Comparison of ENCODE assay signal across 17 cellular contexts in the genomic region with DNA sequence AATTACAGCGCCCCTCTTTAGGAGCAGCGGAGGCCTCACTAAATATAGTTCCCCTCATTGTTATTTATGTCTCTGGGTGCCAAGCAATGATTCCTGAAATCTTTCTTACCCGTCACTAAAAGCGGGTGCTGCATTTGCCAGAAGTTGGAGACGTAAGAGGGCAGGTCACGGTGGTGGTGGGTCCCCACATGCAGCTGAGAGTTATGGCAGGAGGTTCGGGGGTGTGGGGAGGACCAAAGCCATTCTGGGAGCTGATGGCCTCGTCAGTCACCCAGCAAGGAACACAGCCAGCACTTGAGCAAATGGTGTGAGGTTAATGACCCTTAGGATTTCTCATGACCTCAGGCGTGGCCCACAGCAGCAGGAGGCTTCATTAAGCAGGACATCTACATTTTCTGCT.
"Had no signal": no experiment of that assay in that cellular context is flagged by ENCODE, and none has a peak within 500 bp of the region (broad histone marks: within the 10 kb centered on the region; RNA-seq: fewer than 3 reads in every experiment).

No MANE protein-coding gene starts in this region.

- H3K9me3 ChIP-seq: SK-N-SH had no signal

- DNase-seq: KBM-7, MV-4-11, NCI-H1092, NCI-H1105 treated with DMSO at 0.1 percent for 48 hours, NCI-H1417 treated with DMSO at 0.1 percent for 48 hours, NCI-H146, NCI-H1694 treated with DMSO at 0.1 percent for 48 hours, NCI-H1930, NCI-H2081, NCI-H2107, NCI-H2227 treated with DMSO at 0.1 percent for 48 hours, NCI-H524, NCI-H526 treated with DMSO at 0.1 percent for 48 hours, NCI-H774, Right ventricle myocardium superior, RPMI8226, SK-N-SH had no signal

- H3K9ac ChIP-seq: SK-N-SH had no signal

- H3K4me2 ChIP-seq: SK-N-SH had no signal
